In the genomic region with DNA sequence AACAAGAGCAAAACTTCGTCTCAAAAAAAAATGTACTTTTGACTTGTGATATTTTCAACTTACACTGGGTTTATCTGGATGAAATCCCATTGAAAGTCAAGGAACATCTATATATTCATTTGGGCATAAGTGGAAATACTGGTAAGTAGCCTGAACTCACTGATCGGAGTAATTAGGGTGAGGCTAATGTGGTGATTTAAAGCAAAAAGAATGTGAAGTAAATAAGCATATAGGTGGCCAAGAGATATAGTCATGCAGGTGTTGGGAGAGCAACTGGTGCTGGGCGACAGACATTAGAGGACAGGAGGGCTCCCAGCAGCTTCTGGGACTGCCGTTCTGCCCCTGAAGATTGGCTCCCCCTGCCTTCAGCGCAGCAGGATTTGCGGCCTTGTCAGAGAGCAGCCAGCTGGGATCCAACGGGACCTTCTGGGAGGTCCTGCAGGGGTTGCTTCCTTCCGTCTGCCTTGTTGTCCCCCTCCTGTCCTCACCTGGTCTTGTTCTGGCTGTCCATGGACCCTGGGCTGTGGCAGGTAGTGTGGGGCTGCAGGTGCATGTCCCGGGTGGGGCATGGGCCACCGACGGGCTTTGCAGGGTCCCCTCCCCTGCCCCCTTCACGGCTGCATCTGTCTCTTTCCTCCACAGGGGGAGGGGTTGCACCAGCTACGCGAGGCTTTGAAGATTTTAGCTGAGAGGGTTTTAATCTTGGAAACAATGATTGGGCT, we compare ENCODE assay signal across 21 cellular contexts. TPM values are rescaled to one million over a fixed set of nuclear protein-coding genes. Genes with fewer than 3 reads are reported as not detected.
"Had no signal": no experiment of that assay in that cellular context is flagged by ENCODE, and none has a peak within 500 bp of the region (broad histone marks: within the 10 kb centered on the region; RNA-seq: fewer than 3 reads in every experiment).

No MANE protein-coding gene starts in this region.

- H3K4me3 Mint-ChIP-seq: activated CD4-positive, alpha-beta memory T cell treated with anti-CD3 and anti-CD28 coated beads for 36 hours; activated naive CD8-positive, alpha-beta T cell treated with anti-CD3 and anti-CD28 coated beads for 36 hours; mesothelial cell of epicardium; stimulated activated memory B cell treated with anti-CD40 and anti-IgM and Interleukin-4, amounts not matched to agents 10 μg/mL and 1 μg/mL and 100 μg/mL, for 72 hours had no signal

- H3K9me3 Mint-ChIP-seq: activated CD4-positive, alpha-beta memory T cell treated with anti-CD3 and anti-CD28 coated beads for 36 hours; activated naive CD8-positive, alpha-beta T cell treated with anti-CD3 and anti-CD28 coated beads for 36 hours; mesothelial cell of epicardium; stimulated activated memory B cell treated with anti-CD40 and anti-IgM and Interleukin-4, amounts not matched to agents 10 μg/mL and 1 μg/mL and 100 μg/mL, for 72 hours had no signal

- H3K4me1 ChIP-seq: body of pancreas, parathyroid adenoma, tibial nerve, vagina had no signal

- H3K27ac ChIP-seq: body of pancreas, coronary artery, parathyroid adenoma, tibial nerve, vagina had no signal

- H3K36me3 ChIP-seq: vagina had no signal

- H3K9me3 ChIP-seq: body of pancreas, tibial nerve, vagina had no signal

- H3K27me3 ChIP-seq: body of pancreas, tibial nerve, vagina had no signal

- H3K4me3 ChIP-seq: body of pancreas, coronary artery, tibial nerve, vagina had no signal

- ATAC-seq: body of pancreas; stimulated activated memory B cell treated with anti-CD40 and anti-IgM and Interleukin-4, amounts not matched to agents 10 μg/mL and 1 μg/mL and 100 μg/mL, for 72 hours had no signal

- DNase-seq: activated CD4-positive, alpha-beta memory T cell treated with anti-CD3 and anti-CD28 coated beads for 36 hours; activated gamma-delta T cell treated with Interleukin-2 at 50 U/mL for 16 hours; activated naive CD8-positive, alpha-beta T cell treated with anti-CD3 and anti-CD28 coated beads for 36 hours; activated T-cell treated with anti-CD3 and anti-CD28 coated beads, Interleukin-2, amount 50 U/mL, for 48 hours; amygdala; body of pancreas; central memory CD4-positive, alpha-beta T cell; effector CD4-positive, alpha-beta T cell; foreskin fibroblast; glutamatergic neuron; hypothalamus; stimulated activated CD4-positive, alpha-beta T cell treated with anti-CD3 and anti-CD28 coated beads, Interleukin-12 subunit alpha, Interleukin-12 subunit beta, amount 100 ng/mL, for 4 hours; substantia nigra; T-helper 1 cell; T1000 had no signal

- H3K4me1 Mint-ChIP-seq: mesothelial cell of epicardium had no signal

- H3K27ac Mint-ChIP-seq: activated CD4-positive, alpha-beta memory T cell treated with anti-CD3 and anti-CD28 coated beads for 36 hours; activated naive CD8-positive, alpha-beta T cell treated with anti-CD3 and anti-CD28 coated beads for 36 hours; mesothelial cell of epicardium; stimulated activated memory B cell treated with anti-CD40 and anti-IgM and Interleukin-4, amounts not matched to agents 10 μg/mL and 1 μg/mL and 100 μg/mL, for 72 hours had no signal

- H3K27me3 Mint-ChIP-seq: activated naive CD8-positive, alpha-beta T cell treated with anti-CD3 and anti-CD28 coated beads for 36 hours had no signal

- H3K36me3 Mint-ChIP-seq: activated CD4-positive, alpha-beta memory T cell treated with anti-CD3 and anti-CD28 coated beads for 36 hours; activated naive CD8-positive, alpha-beta T cell treated with anti-CD3 and anti-CD28 coated beads for 36 hours; mesothelial cell of epicardium; stimulated activated memory B cell treated with anti-CD40 and anti-IgM and Interleukin-4, amounts not matched to agents 10 μg/mL and 1 μg/mL and 100 μg/mL, for 72 hours had no signal

RNA-seq across cellular contexts. Expression of a gene that starts 48.0 kb away (rescaled TPM):
- total RNA-seq: activated CD4-positive, alpha-beta memory T cell treated with anti-CD3 and anti-CD28 coated beads for 36 hours; activated naive CD8-positive, alpha-beta T cell treated with anti-CD3 and anti-CD28 coated beads for 36 hours had no signal
